27 cellular contexts compared by ENCODE assay signal in the genomic region with DNA sequence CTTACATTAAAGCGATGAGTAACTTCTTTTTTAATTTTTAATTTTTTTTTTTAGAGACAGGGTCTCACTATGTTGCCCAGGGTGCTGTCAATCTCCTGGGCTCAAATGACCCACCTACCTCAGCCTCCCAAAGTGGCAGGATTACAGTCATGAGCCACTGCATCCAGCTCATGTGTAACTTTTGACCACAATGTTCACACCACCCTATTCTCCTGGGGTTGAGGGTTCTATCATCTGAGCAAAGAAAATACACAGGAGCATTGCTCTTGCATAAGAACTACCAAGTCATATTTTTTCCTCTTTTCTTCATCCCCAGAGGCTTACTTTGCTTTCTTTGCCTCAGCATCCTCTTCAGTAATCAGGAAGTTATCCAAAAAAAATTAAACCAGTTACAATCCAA.
"Had no signal": no experiment of that assay in that cellular context is flagged by ENCODE, and none has a peak within 500 bp of the region (broad histone marks: within the 10 kb centered on the region; RNA-seq: fewer than 3 reads in every experiment).

No MANE protein-coding gene starts in this region.

- H3K9me3 Mint-ChIP-seq: nephron, neural progenitor cell had no signal

- H3K9me3 ChIP-seq: ovary, psoas muscle, right lobe of liver, thoracic aorta, thyroid gland, tibial nerve, upper lobe of left lung, vagina had no signal

- H3K27ac ChIP-seq: neural progenitor cell, ovary, parathyroid adenoma, psoas muscle, right lobe of liver, sigmoid colon, stomach, thoracic aorta, thyroid gland, tibial nerve, upper lobe of left lung, vagina had no signal

- H3K36me3 Mint-ChIP-seq: neural progenitor cell; stimulated activated effector memory CD8-positive, alpha-beta T cell treated with anti-CD3 and anti-CD28 coated beads, Interleukin-12 subunit alpha, Interleukin-12 subunit beta, amount 100 ng/mL, for 72 hours; stimulated activated naive B cell treated with anti-CD40 and anti-IgM and Interleukin-4, amounts not matched to agents 10 μg/mL and 1 μg/mL and 100 μg/mL, for 72 hours had no signal

- H3K27me3 Mint-ChIP-seq: progenitor cell of endocrine pancreas; stimulated activated naive B cell treated with anti-CD40 and anti-IgM and Interleukin-4, amounts not matched to agents 10 μg/mL and 1 μg/mL and 100 μg/mL, for 72 hours; stimulated activated naive CD8-positive, alpha-beta T cell treated with anti-CD3 and anti-CD28 coated beads, Interleukin-15, Interleukin-2, amounts not matched to agents 100 ng/mL and 50 ng/mL, for 24 hours had no signal

- ATAC-seq: psoas muscle; right cardiac atrium; right lobe of liver; stimulated activated effector memory CD8-positive, alpha-beta T cell treated with anti-CD3 and anti-CD28 coated beads, Interleukin-12 subunit alpha, Interleukin-12 subunit beta, amount 100 ng/mL, for 72 hours; stimulated activated naive B cell treated with anti-CD40 and anti-IgM and Interleukin-4, amounts not matched to agents 10 μg/mL and 1 μg/mL and 100 μg/mL, for 72 hours had no signal

- H3K4me3 Mint-ChIP-seq: nephron; neural progenitor cell; stimulated activated effector memory CD8-positive, alpha-beta T cell treated with anti-CD3 and anti-CD28 coated beads, Interleukin-12 subunit alpha, Interleukin-12 subunit beta, amount 100 ng/mL, for 72 hours; stimulated activated naive B cell treated with anti-CD40 and anti-IgM and Interleukin-4, amounts not matched to agents 10 μg/mL and 1 μg/mL and 100 μg/mL, for 72 hours; stimulated activated naive CD8-positive, alpha-beta T cell treated with anti-CD3 and anti-CD28 coated beads, Interleukin-15, Interleukin-2, amounts not matched to agents 100 ng/mL and 50 ng/mL, for 24 hours had no signal

- H3K4me3 ChIP-seq: neural progenitor cell, ovary, psoas muscle, right lobe of liver, sigmoid colon, stomach, thoracic aorta, thyroid gland, tibial nerve, upper lobe of left lung, vagina had no signal

- H3K27ac Mint-ChIP-seq: nephron; neural progenitor cell; progenitor cell of endocrine pancreas; stimulated activated effector memory CD8-positive, alpha-beta T cell treated with anti-CD3 and anti-CD28 coated beads, Interleukin-12 subunit alpha, Interleukin-12 subunit beta, amount 100 ng/mL, for 72 hours; stimulated activated naive B cell treated with anti-CD40 and anti-IgM and Interleukin-4, amounts not matched to agents 10 μg/mL and 1 μg/mL and 100 μg/mL, for 72 hours; stimulated activated naive CD8-positive, alpha-beta T cell treated with anti-CD3 and anti-CD28 coated beads, Interleukin-15, Interleukin-2, amounts not matched to agents 100 ng/mL and 50 ng/mL, for 24 hours had no signal

- H3K27me3 ChIP-seq: ovary, right lobe of liver, sigmoid colon, stomach, thyroid gland, tibial nerve, upper lobe of left lung, vagina had no signal

- H3K9ac ChIP-seq: neural progenitor cell, parathyroid adenoma had no signal

- DNase-seq: occipital lobe; ovary; posterior cingulate gyrus; psoas muscle; right cardiac atrium; right lobe of liver; sigmoid colon; small intestine; stimulated activated CD4-positive, alpha-beta T cell treated with anti-CD3 and anti-CD28 coated beads, Interleukin-15, amount 100 ng/mL, for 24 hours; stimulated activated CD4-positive, alpha-beta T cell treated with anti-CD3 and anti-CD28 coated beads, Interleukin-2, amount 100 ng/mL, for 24 hours; stimulated activated CD4-positive, alpha-beta T cell treated with anti-CD3 and anti-CD28 coated beads, Interleukin-2, amount 100 ng/mL, for 48 hours; stimulated activated CD4-positive, alpha-beta T cell treated with anti-CD3 and anti-CD28 coated beads, Interleukin-4, amount 100 ng/mL, for 24 hours; stimulated activated naive B cell treated with anti-CD40 and anti-IgM and Interleukin-4, amounts not matched to agents 10 μg/mL and 1 μg/mL and 100 μg/mL, for 72 hours; stimulated activated naive CD4-positive, alpha-beta T cell treated with Interleukin-2 at 50 U/mL for 16 hours; stomach; thyroid gland; trophoblast cell; upper lobe of left lung had no signal

- H3K4me1 Mint-ChIP-seq: nephron; stimulated activated effector memory CD8-positive, alpha-beta T cell treated with anti-CD3 and anti-CD28 coated beads, Interleukin-12 subunit alpha, Interleukin-12 subunit beta, amount 100 ng/mL, for 72 hours; stimulated activated naive B cell treated with anti-CD40 and anti-IgM and Interleukin-4, amounts not matched to agents 10 μg/mL and 1 μg/mL and 100 μg/mL, for 72 hours had no signal

- H3K4me2 ChIP-seq: neural progenitor cell had no signal

- H3K36me3 ChIP-seq: neural progenitor cell, ovary, right lobe of liver, sigmoid colon, stomach, thoracic aorta, thyroid gland, tibial nerve, upper lobe of left lung, vagina had no signal

- H3K4me1 ChIP-seq: parathyroid adenoma, psoas muscle, right lobe of liver, sigmoid colon, stomach, thyroid gland, tibial nerve, upper lobe of left lung, vagina had no signal
